13 cellular contexts compared by ENCODE assay signal in genomic region chr7:153432056-153432455, GRCh38.
"Had no signal": no experiment of that assay in that cellular context is flagged by ENCODE, and none has a peak within 500 bp of the region (broad histone marks: within the 10 kb centered on the region; RNA-seq: fewer than 3 reads in every experiment).

No MANE protein-coding gene starts in this region.

- H3K36me3 ChIP-seq: suprapubic skin had no signal

- H3K4me3 ChIP-seq: suprapubic skin had no signal

- FAIRE-seq: islet of Langerhans had no signal

- DNase-seq: activated CD4-positive, alpha-beta T cell treated with anti-CD3 and anti-CD28 coated beads, Interleukin-2, amount 50 U/mL, for 48 hours; activated CD4-positive, CD25-positive, alpha-beta regulatory T cell treated with anti-CD3 and anti-CD28 coated beads, Interleukin-2, amount 50 U/mL, for 72 hours; activated gamma-delta T cell; activated naive CD8-positive, alpha-beta T cell treated with anti-CD3 and anti-CD28 coated beads, Interleukin-2, amount 10 ng/mL, durations not matched to agents 7 days and 5 days; activated T-cell treated with anti-CD3 and anti-CD28 coated beads, Interleukin-2, amount 50 U/mL, for 48 hours; anterior cingulate cortex; dermis blood vessel endothelial cell; stimulated activated CD4-positive, alpha-beta T cell treated with anti-CD3 and anti-CD28 coated beads, Interleukin-4, amount 100 ng/mL, for 1 hour; stimulated activated CD8-positive, alpha-beta memory T cell treated with anti-CD3 and anti-CD28 coated beads, Interleukin-4, amount 100 ng/mL, for 48 hours; stimulated activated naive CD8-positive, alpha-beta T cell treated with anti-CD3 and anti-CD28 coated beads, Interleukin-15, Interleukin-2, amounts not matched to agents 100 U/mL and 50 U/mL, for 24 hours; T-helper 9 cell had no signal

- H3K27ac ChIP-seq: suprapubic skin had no signal

- H3K4me1 ChIP-seq: suprapubic skin had no signal

- H3K27me3 ChIP-seq: suprapubic skin had no signal
